15 cellular contexts compared by ENCODE assay signal in the genomic region with DNA sequence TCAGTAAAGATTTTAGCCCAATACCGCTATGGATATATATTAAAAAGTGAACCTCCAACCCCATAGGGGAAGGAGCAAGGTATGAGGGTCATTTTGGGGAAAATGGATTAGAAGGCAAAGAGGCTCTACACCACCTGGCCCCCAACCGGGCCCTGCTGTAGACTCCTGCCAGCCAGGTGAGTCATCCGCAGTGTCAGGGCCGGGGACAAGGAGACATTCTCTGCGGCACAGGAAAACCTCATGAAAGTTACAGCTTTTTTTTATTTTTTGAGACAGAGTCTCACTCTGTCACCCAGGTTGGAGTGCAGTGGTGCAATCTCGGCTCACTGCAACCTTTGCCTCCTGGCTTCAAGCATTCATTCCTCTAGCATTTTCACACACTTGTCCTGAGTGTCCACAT.
DNase-seq lines count a peak whose midpoint lies in the region; ATAC-seq lines count a peak whose summit lies in the region.
"Had no signal": no experiment of that assay in that cellular context is flagged by ENCODE, and none has a peak within 500 bp of the region (broad histone marks: within the 10 kb centered on the region; RNA-seq: fewer than 3 reads in every experiment).

No MANE protein-coding gene starts in this region.

- H3K4me3 Mint-ChIP-seq in effector memory CD8-positive, alpha-beta T cell, result no peak overlapping the region
- H3K4me3 Mint-ChIP-seq in stimulated activated naive CD8-positive, alpha-beta T cell treated with anti-CD3 and anti-CD28 coated beads, Interleukin-15, amount 100 ng/mL, for 72 hours, result no peak overlapping the region
- H3K4me3 Mint-ChIP-seq: CD4-positive, CD25-positive, alpha-beta regulatory T cell; H9 had no signal

- no peak overlapping the region for H3K27ac Mint-ChIP-seq in effector memory CD8-positive, alpha-beta T cell
- no peak overlapping the region for H3K27ac Mint-ChIP-seq in stimulated activated naive CD8-positive, alpha-beta T cell treated with anti-CD3 and anti-CD28 coated beads, Interleukin-15, amount 100 ng/mL, for 72 hours
- H3K27ac Mint-ChIP-seq: CD4-positive, CD25-positive, alpha-beta regulatory T cell; H9 had no signal

- H3K4me1 Mint-ChIP-seq in effector memory CD8-positive, alpha-beta T cell (ENCODE audit: low read depth in 2 of 2), result no peaks in the 10 kb centered on the region
- H3K4me1 Mint-ChIP-seq in stimulated activated naive CD8-positive, alpha-beta T cell treated with anti-CD3 and anti-CD28 coated beads, Interleukin-15, amount 100 ng/mL, for 72 hours, result no peaks in the 10 kb centered on the region
- H3K4me1 Mint-ChIP-seq: CD4-positive, CD25-positive, alpha-beta regulatory T cell; H9 had no signal

- no peaks in the 10 kb centered on the region for H3K9me3 Mint-ChIP-seq in effector memory CD8-positive, alpha-beta T cell
- H3K9me3 Mint-ChIP-seq in stimulated activated naive CD8-positive, alpha-beta T cell treated with anti-CD3 and anti-CD28 coated beads, Interleukin-15, amount 100 ng/mL, for 72 hours, result no peaks in the 10 kb centered on the region

- no peaks in the 10 kb centered on the region for H3K36me3 Mint-ChIP-seq in effector memory CD8-positive, alpha-beta T cell (ENCODE audit: insufficient read depth)
- H3K36me3 Mint-ChIP-seq: CD4-positive, CD25-positive, alpha-beta regulatory T cell had no signal

- peak; percentile 72 for ATAC-seq in effector memory CD8-positive, alpha-beta T cell (replicated peaks)
- peak; percentile 39 for ATAC-seq in stimulated activated naive CD8-positive, alpha-beta T cell treated with anti-CD3 and anti-CD28 coated beads, Interleukin-15, amount 100 ng/mL, for 72 hours
- ATAC-seq in GM19395 (IDR thresholded peaks at IDR 0.05; ENCODE audit: unreplicated experiment), result no peak

- DNase-seq in activated gamma-delta T cell treated with Interleukin-2 at 50 U/mL for 16 hours, result peak; percentile 14
- no peak for DNase-seq in activated gamma-delta T cell (lab: John Stamatoyannopoulos, UW)
- peak; percentile 23 for DNase-seq in SW480 (ENCODE audit: low spot score)
- no peak for DNase-seq in effector memory CD8-positive, alpha-beta T cell
- DNase-seq in stimulated activated naive CD8-positive, alpha-beta T cell treated with anti-CD3 and anti-CD28 coated beads, Interleukin-15, amount 100 ng/mL, for 72 hours, result no peak
- DNase-seq in UCSD-AML1 (lab: John Stamatoyannopoulos, UW; ENCODE audit: unreplicated experiment), result no peak
- DNase-seq: 8988T; ACHN; CD4-positive, CD25-positive, alpha-beta regulatory T cell; DMS153; DMS79 treated with DMSO at 0.1 percent for 48 hours; GDM1; GOT3; H9 had no signal

- peaks cover 0 to 7% of the 10 kb centered on the region in 2 donors for H3K27me3 Mint-ChIP-seq in effector memory CD8-positive, alpha-beta T cell
- no peaks in the 10 kb centered on the region for H3K27me3 Mint-ChIP-seq in stimulated activated naive CD8-positive, alpha-beta T cell treated with anti-CD3 and anti-CD28 coated beads, Interleukin-15, amount 100 ng/mL, for 72 hours
- H3K27me3 Mint-ChIP-seq: CD4-positive, CD25-positive, alpha-beta regulatory T cell had no signal

Comparison
In these comparisons a context has a peak if more than half of its experiments do, and no peak if none do; other contexts are left out.
1. DNase-seq: peak in activated gamma-delta T cell treated with Interleukin-2 at 50 U/mL for 16 hours (single experiment) and SW480 (single experiment); none in activated gamma-delta T cell (single experiment), effector memory CD8-positive, alpha-beta T cell (0 of 3), stimulated activated naive CD8-positive, alpha-beta T cell treated with anti-CD3 and anti-CD28 coated beads, Interleukin-15, amount 100 ng/mL, for 72 hours (0 of 2) and UCSD-AML1 (single experiment).